8 cellular contexts compared by ENCODE assay signal in the genomic region with DNA sequence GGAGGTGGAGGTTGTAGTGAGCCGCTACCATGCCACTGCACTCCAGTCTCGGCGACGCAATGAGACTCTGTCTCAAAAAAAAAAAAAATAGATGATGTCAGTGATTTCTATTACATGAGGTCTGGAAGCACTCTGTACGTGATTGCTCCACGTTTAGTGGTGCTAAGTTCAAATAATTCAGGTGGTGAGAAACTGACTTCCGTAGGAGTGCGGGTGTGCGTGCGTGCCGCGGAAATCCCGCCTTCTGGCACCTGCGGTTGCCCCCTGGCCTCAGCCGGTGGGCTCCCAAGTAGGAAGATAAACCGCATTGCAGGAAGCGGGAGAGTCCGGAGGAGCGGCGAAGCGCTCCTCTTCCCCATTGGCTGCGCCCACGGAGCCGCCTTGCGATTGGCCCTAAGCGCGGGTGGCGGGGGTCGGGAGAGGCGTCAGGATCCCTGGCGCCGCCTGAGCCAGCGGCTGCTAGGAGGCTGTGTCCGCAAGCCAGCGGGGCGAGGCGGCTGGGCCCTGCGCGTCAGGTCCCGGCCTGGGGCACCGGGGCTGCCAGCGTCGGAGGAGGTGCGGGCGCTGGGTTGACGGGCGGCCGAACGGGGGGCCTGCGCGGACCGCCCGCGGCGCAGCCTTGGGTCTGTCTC. TPM values are rescaled to one million over a fixed set of nuclear protein-coding genes. Genes with fewer than 3 reads are reported as not detected.
DNase-seq lines count a peak whose midpoint lies in the region; ATAC-seq and TF ChIP-seq lines count a peak whose summit lies in the region.
"Not testable (repeated sequence)": the region's sequence is repeated elsewhere in the genome, so short reads cannot be mapped to it uniquely, and the experiment has no call there.

No MANE protein-coding gene starts in this region.

- H3K4me3 ChIP-seq in DND-41 (ENCODE audit: low read depth in 1 of 2, low read length in 2 of 2) (peak overlapping the region; percentile 25 to 61; a peak in 3 of 4 replicates), astrocyte of the spinal cord (ENCODE audit: low read depth, low read length) (peak overlapping the region; percentile 31), parathyroid adenoma (ENCODE audit: low read depth, low read length) (peak overlapping the region; percentile 3), stomach (peak overlapping the region; percentile 44 to 57 (median 50))
- not testable (repeated sequence) for H3K4me3 ChIP-seq in HAP-1

- not testable (repeated sequence) for H3K27me3 ChIP-seq in DND-41 (ENCODE audit: insufficient read depth, low read length, poor library complexity); HAP-1 (ENCODE audit: low read depth); parathyroid adenoma (ENCODE audit: control insufficient read depth, insufficient read depth, low read length); stomach

- TF ChIP-seq POLR2A in stomach (IDR thresholded peaks at IDR 0.05): not testable (repeated sequence)

- ATAC-seq in DND-41 (ENCODE audit: insufficient read depth, low read depth): peak; percentile 96
- ATAC-seq in left ventricle myocardium superior: peak; percentile 99

- not testable (repeated sequence) for H3K9me3 ChIP-seq in DND-41 (ENCODE audit: insufficient read depth, low read length, severe bottlenecking); HAP-1; parathyroid adenoma (ENCODE audit: control insufficient read depth, low read length); stomach

- H3K27ac ChIP-seq in DND-41 (ENCODE audit: low read length) (peak overlapping the region; percentile 70), stomach (peak overlapping the region in 2 of 5 donors; percentile 10 to 78)
- not testable (repeated sequence) for H3K27ac ChIP-seq in parathyroid adenoma

- TF ChIP-seq EP300 in stomach (IDR thresholded peaks at IDR 0.05): not testable (repeated sequence)

- peaks cover 14% of the 10 kb centered on the region for H3K4me1 ChIP-seq in DND-41 (ENCODE audit: insufficient read depth, low read length)
- not testable (repeated sequence) for H3K4me1 ChIP-seq in HAP-1, parathyroid adenoma, stomach

- intact Hi-C loops in left ventricle myocardium superior (cut with micrococcal nuclease); stomach (cut with DNase I; ENCODE audit: low total_unique reads): not testable (repeated sequence)

- not testable (repeated sequence) for H3K79me2 ChIP-seq in DND-41 (ENCODE audit: insufficient read depth, low read length); parathyroid adenoma

- H2AFZ ChIP-seq in DND-41 (ENCODE audit: low read depth, low read length) (peak overlapping the region; percentile 61), parathyroid adenoma (peak overlapping the region; percentile 48)

- H3K4me2 ChIP-seq in DND-41 (ENCODE audit: insufficient read depth, low read length) (peak overlapping the region; percentile 76), parathyroid adenoma (ENCODE audit: low read length) (peak overlapping the region; percentile 55)

- in situ Hi-C loops in HAP-1 (cut with MboI; ENCODE audit: low sequenced_read_pairs); astrocyte of the spinal cord (cut with HindIII; ENCODE audit: low sequenced_read_pairs): not testable (repeated sequence)

- DNase-seq in DND-41: peak; percentile 79
- peak; percentile 40 to 85 for DNase-seq in HAP-1 (ENCODE audit: low spot score in 2 of 2)
- DNase-seq in NCI-H1417 (lab: John Stamatoyannopoulos, UW): peak in 2 of 3 experiments; percentile 93 to 94
- peak; percentile 21 for DNase-seq in activated CD4-positive, CD25-positive, alpha-beta regulatory T cell treated with anti-CD3 and anti-CD28 coated beads, Interleukin-2, amount 50 U/mL, for 16 hours (ENCODE audit: low read depth, low spot score)
- peak; percentile 15 for DNase-seq in astrocyte of the spinal cord (ENCODE audit: low read depth, low spot score)
- DNase-seq in left ventricle myocardium superior: peak; percentile 71
- DNase-seq in stomach: peak; percentile 34

- WGBS in stomach, 5 donors: 2 to 5% (median 3%) methylated on average over 19 to 55 of the region's 55 CpGs

- peak overlapping the region; percentile 55 for H3K9ac ChIP-seq in DND-41 (ENCODE audit: low read depth, low read length)
- H3K9ac ChIP-seq in parathyroid adenoma: not testable (repeated sequence)

- H4K20me1 ChIP-seq in DND-41 (ENCODE audit: insufficient read depth, low read length): not testable (repeated sequence)

- not testable (repeated sequence) for TF ChIP-seq CTCF in DND-41 (IDR thresholded peaks at IDR 0.05; ENCODE audit: borderline replicate concordance, extremely low read depth, low read length, poor library complexity, severe bottlenecking); astrocyte of the spinal cord (IDR thresholded peaks at IDR 0.05; ENCODE audit: low read depth, low read length); parathyroid adenoma (IDR thresholded peaks at IDR 0.05); stomach (IDR thresholded peaks at IDR 0.05)

- not testable (repeated sequence) for H3K36me3 ChIP-seq in DND-41 (ENCODE audit: insufficient read depth, low read length); HAP-1 (replicated peaks); parathyroid adenoma (ENCODE audit: control insufficient read depth, insufficient read depth, low read length); stomach

RNA-seq across cellular contexts. Expression of a gene that starts 28.9 kb away (rescaled TPM):
- total RNA-seq in left ventricle myocardium superior: 7.0 TPM
- 10 to 100 TPM in 4 of 5 donors, 1 to 10 TPM in 1; 1.7 to 19.1 (median 12.9) TPM for total RNA-seq in stomach
- 1 to 10 TPM; 2.9 to 4.6 (median 3.5) TPM for polyA plus RNA-seq in stomach

Comparison
In these comparisons a context has a peak if more than half of its experiments do, and no peak if none do; other contexts are left out.
1. DNase-seq: peak in every context shown above with its lines; median percentile 94 in NCI-H1417; 79 in DND-41; 71 in left ventricle myocardium superior; 62 in HAP-1; 34 in stomach; 21 in activated CD4-positive, CD25-positive, alpha-beta regulatory T cell treated with anti-CD3 and anti-CD28 coated beads, Interleukin-2, amount 50 U/mL, for 16 hours; 15 in astrocyte of the spinal cord.